Comparison of ENCODE assay signal across 21 cellular contexts in the genomic region with DNA sequence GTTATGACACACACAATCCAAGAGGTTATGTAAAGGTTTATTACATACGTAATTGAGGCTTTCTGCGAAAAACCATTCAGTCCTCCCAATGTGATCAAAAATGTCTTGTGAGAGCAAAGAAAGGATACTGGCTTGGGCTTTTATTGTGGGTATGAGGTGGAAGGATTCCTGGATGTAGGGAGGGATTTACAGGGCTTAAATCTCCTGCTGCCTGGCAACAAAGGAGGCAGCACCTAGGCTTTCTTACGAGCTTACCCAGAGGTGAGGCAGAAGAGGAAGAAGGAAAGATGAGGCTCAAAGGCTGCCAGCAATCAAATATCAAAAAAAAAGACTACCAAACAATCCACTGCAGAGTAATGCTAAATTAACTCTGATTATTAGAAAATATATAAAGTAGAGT.
"Had no signal": no experiment of that assay in that cellular context is flagged by ENCODE, and none has a peak within 500 bp of the region (broad histone marks: within the 10 kb centered on the region; RNA-seq: fewer than 3 reads in every experiment).

No MANE protein-coding gene starts in this region.

- H3K27ac ChIP-seq: esophagus squamous epithelium, spleen, thyroid gland had no signal

- H3K4me3 Mint-ChIP-seq: activated CD8-positive, alpha-beta T cell treated with anti-CD3 and anti-CD28 coated beads for 36 hours; activated naive CD8-positive, alpha-beta T cell treated with anti-CD3 and anti-CD28 coated beads for 36 hours; activated T-helper 17 cell treated with anti-CD3 and anti-CD28 coated beads, Interleukin-2, amount 50 U/mL, for 72 hours; mesothelial cell of epicardium; nephron had no signal

- H3K27ac Mint-ChIP-seq: activated CD8-positive, alpha-beta T cell treated with anti-CD3 and anti-CD28 coated beads for 36 hours; activated naive CD8-positive, alpha-beta T cell treated with anti-CD3 and anti-CD28 coated beads for 36 hours; activated T-helper 17 cell treated with anti-CD3 and anti-CD28 coated beads, Interleukin-2, amount 50 U/mL, for 72 hours; mesothelial cell of epicardium; nephron had no signal

- H3K27me3 Mint-ChIP-seq: activated CD8-positive, alpha-beta T cell treated with anti-CD3 and anti-CD28 coated beads for 36 hours; activated naive CD8-positive, alpha-beta T cell treated with anti-CD3 and anti-CD28 coated beads for 36 hours; activated T-helper 17 cell treated with anti-CD3 and anti-CD28 coated beads, Interleukin-2, amount 50 U/mL, for 72 hours had no signal

- H3K4me3 ChIP-seq: esophagus squamous epithelium, lung, spleen, thyroid gland had no signal

- H3K27me3 ChIP-seq: esophagus squamous epithelium, spleen, thyroid gland had no signal

- H3K36me3 ChIP-seq: esophagus squamous epithelium, spleen, thyroid gland had no signal

- DNase-seq: activated CD4-positive, alpha-beta T cell treated with anti-CD3 and anti-CD28 coated beads for 48 hours; activated CD4-positive, CD25-positive, alpha-beta regulatory T cell; activated CD8-positive, alpha-beta T cell treated with anti-CD3 and anti-CD28 coated beads for 36 hours; activated naive CD4-positive, alpha-beta T cell; activated naive CD8-positive, alpha-beta T cell treated with anti-CD3 and anti-CD28 coated beads for 36 hours; activated T-cell treated with anti-CD3 and anti-CD28 coated beads, Interleukin-2, amount 50 U/mL, for 1 hour; amniotic stem cell; dermis blood vessel endothelial cell; effector memory CD4-positive, alpha-beta T cell; esophagus squamous epithelium; islet precursor cell; occipital lobe; posterior cingulate gyrus; spleen; stimulated activated CD4-positive, alpha-beta T cell treated with anti-CD3 and anti-CD28 coated beads, Interleukin-4, amount 100 ng/mL, for 4 hours; stimulated activated naive CD4-positive, alpha-beta T cell; thyroid gland had no signal

- H3K4me1 ChIP-seq: esophagus squamous epithelium, spleen, thyroid gland had no signal

- H3K9me3 Mint-ChIP-seq: activated naive CD8-positive, alpha-beta T cell treated with anti-CD3 and anti-CD28 coated beads for 36 hours; mesothelial cell of epicardium; nephron had no signal

- H3K36me3 Mint-ChIP-seq: activated naive CD8-positive, alpha-beta T cell treated with anti-CD3 and anti-CD28 coated beads for 36 hours; mesothelial cell of epicardium had no signal

- H3K4me1 Mint-ChIP-seq: activated naive CD8-positive, alpha-beta T cell treated with anti-CD3 and anti-CD28 coated beads for 36 hours; activated T-helper 17 cell treated with anti-CD3 and anti-CD28 coated beads, Interleukin-2, amount 50 U/mL, for 72 hours; mesothelial cell of epicardium; nephron had no signal

- ATAC-seq: activated CD8-positive, alpha-beta T cell treated with anti-CD3 and anti-CD28 coated beads for 36 hours; activated T-helper 17 cell treated with anti-CD3 and anti-CD28 coated beads, Interleukin-2, amount 50 U/mL, for 72 hours had no signal

- H3K9me3 ChIP-seq: esophagus squamous epithelium, thyroid gland had no signal
